Comparison of ENCODE assay signal across 8 cellular contexts in genomic region chrX:13653022-13653693, GRCh38. TPM values are rescaled to one million over a fixed set of nuclear protein-coding genes. Genes with fewer than 3 reads are reported as not detected.
DNase-seq lines count a peak whose midpoint lies in the region; ATAC-seq, FAIRE-seq and TF ChIP-seq lines count a peak whose summit lies in the region.

A gene with protein sequence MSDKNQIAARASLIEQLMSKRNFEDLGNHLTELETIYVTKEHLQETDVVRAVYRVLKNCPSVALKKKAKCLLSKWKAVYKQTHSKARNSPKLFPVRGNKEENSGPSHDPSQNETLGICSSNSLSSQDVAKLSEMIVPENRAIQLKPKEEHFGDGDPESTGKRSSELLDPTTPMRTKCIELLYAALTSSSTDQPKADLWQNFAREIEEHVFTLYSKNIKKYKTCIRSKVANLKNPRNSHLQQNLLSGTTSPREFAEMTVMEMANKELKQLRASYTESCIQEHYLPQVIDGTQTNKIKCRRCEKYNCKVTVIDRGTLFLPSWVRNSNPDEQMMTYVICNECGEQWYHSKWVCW (plus strand): TSS chrX:13653141. CDS start chrX:13662509, 9,368 bp downstream.

- TF ChIP-seq CTCF in adrenal gland (IDR thresholded peaks at IDR 0.05) = no peak
- TF ChIP-seq CTCF in parathyroid adenoma (IDR thresholded peaks at IDR 0.05) = no peak
- peak in 2 of 5 experiments; percentile 11 to 47 for TF ChIP-seq CTCF in tibial nerve (IDR thresholded peaks at IDR 0.05)

- WGBS in adrenal gland, 4 donors = 0 to 4% (median 2%) methylated on average over 3 to 46 of the region's 46 CpGs
- 0 to 7% methylated on average over 14 to 35 of the region's 46 CpGs for WGBS in tibial nerve, 2 donors

- peak within 1 kb of the TSS; percentile 87 for H2AFZ ChIP-seq in parathyroid adenoma

- H3K27me3 ChIP-seq in adrenal gland = no peaks in the 10 kb centered on the region
- H3K27me3 ChIP-seq in parathyroid adenoma (ENCODE audit: control insufficient read depth, insufficient read depth, low read length) = no peaks in the 10 kb centered on the region
- no peaks in the 10 kb centered on the region for H3K27me3 ChIP-seq in tibial nerve

- H3K4me3 ChIP-seq in adrenal gland = peak within 1 kb of the TSS in 3 of 4 donors; percentile 43 to 63 (median 62)
- H3K4me3 ChIP-seq in parathyroid adenoma (ENCODE audit: low read depth, low read length) = peak within 1 kb of the TSS; percentile 69
- peak within 1 kb of the TSS; percentile 48 to 69 (median 62) for H3K4me3 ChIP-seq in tibial nerve

- intact Hi-C loops in adrenal gland (cut with DNase I) = no loop called here
- intact Hi-C loops in cardiac septum (cut with DNase I) = loop anchor here (2.0 to 10.0 kb wide), 3 partner anchors 34 to 378 kb away; partner anchors contain the start of gene RAB9A

- H3K9ac ChIP-seq in parathyroid adenoma = no peak within 1 kb of the TSS

- H3K27ac ChIP-seq in adrenal gland (peak within 1 kb of the TSS; percentile 87 to 97 (median 89)), parathyroid adenoma (peak within 1 kb of the TSS; percentile 90), tibial nerve (peak within 1 kb of the TSS; percentile 75 to 96 (median 92))

- peak; percentile 77; the same call in 1 of the 2 replicates for TF ChIP-seq POLR2A in GM12892 (IDR thresholded peaks at IDR 0.05; ENCODE audit: low read depth, low read length)
- TF ChIP-seq POLR2A in adrenal gland (IDR thresholded peaks at IDR 0.05) = peak; percentile 64 to 81
- TF ChIP-seq POLR2A in tibial nerve (IDR thresholded peaks at IDR 0.05) = peak; percentile 62 to 79

- H3K79me2 ChIP-seq in parathyroid adenoma = no peaks in the 10 kb centered on the region

- H3K36me3 ChIP-seq in adrenal gland (replicated peaks in 1 of 2) (no peaks in the 10 kb centered on the region), parathyroid adenoma (ENCODE audit: control insufficient read depth, insufficient read depth, low read length) (no peaks in the 10 kb centered on the region), tibial nerve (no peaks in the 10 kb centered on the region)

- H3K9me3 ChIP-seq in adrenal gland (replicated peaks in 1 of 3) (no peaks in the 10 kb centered on the region), parathyroid adenoma (ENCODE audit: control insufficient read depth, low read length) (no peaks in the 10 kb centered on the region), tibial nerve (no peaks in the 10 kb centered on the region)

- peak within 1 kb of the TSS; percentile 75 for H3K4me2 ChIP-seq in parathyroid adenoma (ENCODE audit: low read length)

- TF ChIP-seq EP300 in tibial nerve (IDR thresholded peaks at IDR 0.05) = peak; percentile 79 to 92

- ATAC-seq in HG02798 (IDR thresholded peaks at IDR 0.05; ENCODE audit: poor library complexity, unreplicated experiment) = peak; percentile 96

- DNase-seq in GM12892 (ENCODE audit: insufficient read length) = peak; percentile 81
- DNase-seq in NCI-H1417 treated with DMSO at 0.1 percent for 48 hours (lab: John Stamatoyannopoulos, UW) = peak; percentile 88
- peak; percentile 96 for DNase-seq in T follicular helper cell (ENCODE audit: low read depth)
- DNase-seq in adrenal gland = peak; percentile 96 to 99 (median 98)
- peak; percentile 98 for DNase-seq in cardiac septum (ENCODE audit: low spot score)
- DNase-seq in tibial nerve (ENCODE audit: low spot score in 2 of 2) = peak; percentile 87

- FAIRE-seq in GM12892 (lab: Jason Lieb, UNC) = peak; percentile 99

- peaks cover 9 to 19% of the 10 kb centered on the region in 2 donors for H3K4me1 ChIP-seq in adrenal gland (replicated peaks in 1 of 2)
- peaks cover 4% of the 10 kb centered on the region for H3K4me1 ChIP-seq in parathyroid adenoma
- peaks cover 0 to 15% (median 7%) of the 10 kb centered on the region in 4 donors for H3K4me1 ChIP-seq in tibial nerve

RNA-seq across cellular contexts. Expression of the gene that starts here (rescaled TPM):
- polyA plus RNA-seq in GM12892 (2012; ENCODE audit: missing spikeins) = 1.5 TPM
- total RNA-seq in adrenal gland (10 to 100 TPM in 1 of 8 donors, 1 to 10 TPM in 7; 2.8 to 24.8 (median 4.4) TPM), cardiac septum (6.4 TPM), tibial nerve (1 to 10 TPM; 2.9 to 6.1 (median 5.0) TPM)
- polyA plus RNA-seq in adrenal gland = 1 to 10 TPM; 2.0 to 5.3 (median 3.3) TPM

Comparison
In these comparisons a context has a peak if more than half of its experiments do, and no peak if none do; other contexts are left out.
1. Peak in every context shown above with its lines: DNase-seq, ATAC-seq, H3K4me3 ChIP-seq and H3K27ac ChIP-seq.